19 cellular contexts compared by ENCODE assay signal in the genomic region with DNA sequence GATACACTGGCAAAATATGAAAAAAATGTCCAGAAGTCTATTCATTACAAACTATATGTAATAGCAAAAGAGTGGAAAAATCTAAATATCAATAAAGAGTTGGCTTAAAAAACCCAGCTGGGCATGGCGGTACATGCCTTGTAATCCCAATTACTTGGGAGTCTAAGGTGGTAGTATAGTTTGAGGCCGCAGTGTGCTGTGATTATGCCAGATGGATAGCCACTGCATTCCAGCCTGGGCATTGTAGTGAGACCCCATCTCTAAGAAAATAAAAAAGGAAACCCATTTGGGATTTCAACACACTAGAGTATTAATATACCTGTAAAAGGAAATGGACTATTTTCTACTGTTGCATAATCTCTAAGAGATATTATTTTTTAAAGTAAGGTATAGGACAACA.
"Had no signal": no experiment of that assay in that cellular context is flagged by ENCODE, and none has a peak within 500 bp of the region (broad histone marks: within the 10 kb centered on the region; RNA-seq: fewer than 3 reads in every experiment).

No MANE protein-coding gene starts in this region.

- ATAC-seq: activated CD8-positive, alpha-beta T cell treated with anti-CD3 and anti-CD28 coated beads, Interleukin-2, amount 10 ng/mL, durations not matched to agents 7 days and 5 days had no signal

- H3K27ac ChIP-seq: PC-9 had no signal

- DNase-seq: activated CD4-positive, alpha-beta T cell treated with anti-CD3 and anti-CD28 coated beads for 48 hours; activated CD4-positive, alpha-beta T cell treated with anti-CD3 and anti-CD28 coated beads, Interleukin-2, amount 50 U/mL, for 4 hours; activated CD4-positive, CD25-positive, alpha-beta regulatory T cell treated with anti-CD3 and anti-CD28 coated beads, Interleukin-2, amount 50 U/mL, for 72 hours; activated CD8-positive, alpha-beta memory T cell treated with anti-CD3 and anti-CD28 coated beads, Interleukin-2, amount 50 U/mL, for 48 hours; activated CD8-positive, alpha-beta T cell treated with anti-CD3 and anti-CD28 coated beads, Interleukin-2, amount 10 ng/mL, durations not matched to agents 7 days and 5 days; activated T-cell treated with anti-CD3 and anti-CD28 coated beads, Interleukin-2, amount 50 U/mL, for 1 hour; aorta; central memory CD4-positive, alpha-beta T cell; cortex of kidney; MM.1S; NCI-H1105; NCI-H1436; NCI-H1694 treated with DMSO at 0.1 percent for 48 hours; NCI-H2081; NCI-H524; PC-9; SHP77 treated with DMSO at 0.1 percent for 48 hours had no signal

- H2AFZ ChIP-seq: PC-9 had no signal

- H3K4me3 ChIP-seq: PC-9 had no signal

- H3K27ac Mint-ChIP-seq: activated CD8-positive, alpha-beta T cell treated with anti-CD3 and anti-CD28 coated beads, Interleukin-2, amount 10 ng/mL, durations not matched to agents 7 days and 5 days; activated naive CD4-positive, alpha-beta T cell treated with anti-CD3 and anti-CD28 coated beads, Interleukin-2, amount 50 U/mL, for 24 hours; T-helper 1 cell treated with Interleukin-12 subunit alpha and Interleukin-12 subunit beta and Interleukin-4 antibody, amounts not matched to agents 30 μg/mL and 1 μg/mL, for 36 hours had no signal

- H3K4me2 ChIP-seq: PC-9 had no signal

- H3K27me3 Mint-ChIP-seq: activated naive CD4-positive, alpha-beta T cell treated with anti-CD3 and anti-CD28 coated beads, Interleukin-2, amount 50 U/mL, for 24 hours had no signal

- H3K4me3 Mint-ChIP-seq: activated CD8-positive, alpha-beta T cell treated with anti-CD3 and anti-CD28 coated beads, Interleukin-2, amount 10 ng/mL, durations not matched to agents 7 days and 5 days; activated naive CD4-positive, alpha-beta T cell treated with anti-CD3 and anti-CD28 coated beads, Interleukin-2, amount 50 U/mL, for 24 hours; T-helper 1 cell treated with Interleukin-12 subunit alpha and Interleukin-12 subunit beta and Interleukin-4 antibody, amounts not matched to agents 30 μg/mL and 1 μg/mL, for 36 hours had no signal

- H3K9me3 Mint-ChIP-seq: activated naive CD4-positive, alpha-beta T cell treated with anti-CD3 and anti-CD28 coated beads, Interleukin-2, amount 50 U/mL, for 24 hours; T-helper 1 cell treated with Interleukin-12 subunit alpha and Interleukin-12 subunit beta and Interleukin-4 antibody, amounts not matched to agents 30 μg/mL and 1 μg/mL, for 36 hours had no signal
